ENCODE assay signal across 17 cellular contexts in genomic region chr5:5192681-5193080, GRCh38. TPM values are rescaled to one million over a fixed set of nuclear protein-coding genes. Genes with fewer than 3 reads are reported as not detected.
DNase-seq lines count a peak whose midpoint lies in the region; TF ChIP-seq lines count a peak whose summit lies in the region.
"Had no signal": no experiment of that assay in that cellular context is flagged by ENCODE, and none has a peak within 500 bp of the region (broad histone marks: within the 10 kb centered on the region; RNA-seq: fewer than 3 reads in every experiment).

No MANE protein-coding gene starts in this region.

- no peaks in the 10 kb centered on the region for H3K79me2 ChIP-seq in trophoblast cell (ENCODE audit: control insufficient read depth, insufficient read depth, low read length, poor library complexity)

- H3K27me3 Mint-ChIP-seq in mesothelial cell of epicardium (ENCODE audit: low read depth), result no peaks in the 10 kb centered on the region

- no peak overlapping the region for H3K4me2 ChIP-seq in trophoblast cell (ENCODE audit: low read length)
- H3K4me2 ChIP-seq: KMS-11 had no signal

- H2BK120ac ChIP-seq in trophoblast cell (ENCODE audit: insufficient read depth, low read length, poor library complexity), result peak overlapping the region; percentile 83

- H4K91ac ChIP-seq in trophoblast cell (ENCODE audit: low read depth, low read length), result peak overlapping the region; percentile 84

- H3K4me3 ChIP-seq in choroid plexus epithelial cell (ENCODE audit: low read depth, low read length), result no peak overlapping the region
- no peak overlapping the region for H3K4me3 ChIP-seq in trophoblast cell (ENCODE audit: low read depth, low read length)

- no peaks in the 10 kb centered on the region for H3K36me3 ChIP-seq in trophoblast cell (ENCODE audit: control insufficient read depth in 1 of 2, insufficient read depth in 2 of 2, low read length in 2 of 2)

- TF ChIP-seq CTCF in choroid plexus epithelial cell (conservative IDR thresholded peaks at IDR 0.05; ENCODE audit: low read depth, low read length), result no peak
- TF ChIP-seq CTCF in mesothelial cell of epicardium (IDR thresholded peaks at IDR 0.05; ENCODE audit: unreplicated experiment), result no peak

- H3K4me3 Mint-ChIP-seq in mesothelial cell of epicardium, result no peak overlapping the region
- H3K4me3 Mint-ChIP-seq: HFFc6 had no signal

- H4K12ac ChIP-seq in trophoblast cell (ENCODE audit: low read depth, low read length), result no peak overlapping the region

- H3K36me3 Mint-ChIP-seq in mesothelial cell of epicardium, result peaks cover 7% of the 10 kb centered on the region

- no peak overlapping the region for H3K9ac ChIP-seq in trophoblast cell (ENCODE audit: low read length)
- H3K9ac ChIP-seq: KMS-11 had no signal

- peak overlapping the region; percentile 48 for H3K27ac ChIP-seq in trophoblast cell (ENCODE audit: low read depth, low read length)
- H3K27ac ChIP-seq: 22Rv1, C4-2B, KMS-11 had no signal

- H3K79me1 ChIP-seq in trophoblast cell (ENCODE audit: low read length), result peaks cover 10% of the 10 kb centered on the region

- H2BK5ac ChIP-seq in trophoblast cell (ENCODE audit: low read depth, low read length, poor library complexity), result no peak overlapping the region

- H3K9me3 Mint-ChIP-seq in mesothelial cell of epicardium, result no peaks in the 10 kb centered on the region
- H3K9me3 Mint-ChIP-seq: HFFc6 had no signal

- peaks cover 9 to 25% of the 10 kb centered on the region in 2 experiments for H3K4me1 ChIP-seq in trophoblast cell (ENCODE audit: control insufficient read depth in 1 of 2, insufficient read depth in 2 of 2, low read length in 2 of 2)

- H3K4ac ChIP-seq in trophoblast cell (ENCODE audit: low read depth, low read length), result no peak overlapping the region

- peak overlapping the region; percentile 96 for H2BK12ac ChIP-seq in trophoblast cell (ENCODE audit: low read length)

- DNase-seq in DMS153 (lab: John Stamatoyannopoulos, UW) (peak; percentile 19), DMS153 treated with DMSO at 0.1 percent for 48 hours (lab: John Stamatoyannopoulos, UW; ENCODE audit: unreplicated experiment) (no peak), LHCN-M2 (ENCODE audit: low read depth) (peak; percentile 17), choroid plexus epithelial cell (ENCODE audit: low read depth) (peak; percentile 31), trophoblast cell (peak in 1 of 2 donors; percentile 36), RPMI8226 (no peak), mesothelial cell of epicardium (ENCODE audit: low spot score in 2 of 2, unreplicated experiment in 2 of 2) (no peak)
- no peak for DNase-seq in activated CD8-positive, alpha-beta memory T cell treated with anti-CD3 and anti-CD28 coated beads, Interleukin-2, amount 50 U/mL, for 4 hours
- DNase-seq: HFFc6, MM.1S, NCI-H1105, NCI-H1694, NCI-H446 had no signal

- no peaks in the 10 kb centered on the region for H3K27me3 ChIP-seq in trophoblast cell (ENCODE audit: insufficient read depth, low read length)

- no peak overlapping the region for H4K8ac ChIP-seq in trophoblast cell (ENCODE audit: low read depth, low read length)

- no CpG with 5 or more reads among the region's 2 CpGs for WGBS in trophoblast cell (ENCODE audit: extremely low coverage, insufficient coverage, insufficient read length)

- H3K14ac ChIP-seq in trophoblast cell (ENCODE audit: low read length), result peak overlapping the region; percentile 57

- H3K27ac Mint-ChIP-seq in mesothelial cell of epicardium, result no peak overlapping the region
- H3K27ac Mint-ChIP-seq: HFFc6 had no signal

- no peak overlapping the region for H2AFZ ChIP-seq in trophoblast cell (ENCODE audit: insufficient read depth, low read length, poor library complexity)

- no peak overlapping the region for H3K23ac ChIP-seq in trophoblast cell (ENCODE audit: low read length)

- H3K4me1 Mint-ChIP-seq in mesothelial cell of epicardium, result peaks cover 11% of the 10 kb centered on the region

- no peaks in the 10 kb centered on the region for H3K9me3 ChIP-seq in trophoblast cell (ENCODE audit: insufficient read depth, low read depth, low read length)

- H3K18ac ChIP-seq in trophoblast cell (ENCODE audit: low read length), result no peak overlapping the region

- no peak overlapping the region for H2AK5ac ChIP-seq in trophoblast cell (ENCODE audit: low read length)

RNA-seq across cellular contexts. Expression of gene ADAMTS16, which starts 52.6 kb away (rescaled TPM):
- total RNA-seq in LHCN-M2 (2014; rRNA removed) (1.6 and 2.6 TPM in 2 replicates), mesothelial cell of epicardium (23.7 to 27.6 TPM (median 24.3 TPM) in 3 replicates)
- polyA plus RNA-seq in LHCN-M2 (2012), result 0.52 TPM
- 2.9 and 3.1 TPM in 2 replicates for polyA plus RNA-seq in trophoblast cell (2013)
- total RNA-seq: SK-MEL-5 had no signal

Comparison
In these comparisons a context has a peak if more than half of its experiments do, and no peak if none do; other contexts are left out.
1. DNase-seq: peak in DMS153 (single experiment), LHCN-M2 (single experiment) and choroid plexus epithelial cell (single experiment); none in DMS153 treated with DMSO at 0.1 percent for 48 hours (single experiment), RPMI8226 (single experiment), mesothelial cell of epicardium (0 of 2) and activated CD8-positive, alpha-beta memory T cell treated with anti-CD3 and anti-CD28 coated beads, Interleukin-2, amount 50 U/mL, for 4 hours (single experiment).